In the genomic region with DNA sequence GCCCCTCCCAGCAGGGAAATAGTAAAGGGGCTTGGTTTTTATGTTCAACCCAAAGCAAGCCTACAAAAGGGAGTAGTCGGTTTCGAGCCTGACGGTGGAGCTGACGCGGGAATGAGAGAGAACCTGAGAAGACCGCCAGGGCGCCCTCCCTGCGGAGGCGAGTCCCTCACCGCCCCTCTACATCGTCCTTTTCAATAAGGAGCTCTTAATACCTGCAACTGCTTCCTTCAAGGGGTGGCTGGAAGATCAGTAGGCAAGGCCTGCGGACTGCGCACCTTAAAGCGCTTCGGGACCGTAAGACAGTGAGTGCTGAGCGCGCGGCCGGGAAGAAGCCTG, we compare ENCODE assay signal across 9 cellular contexts. TPM values are rescaled to one million over a fixed set of nuclear protein-coding genes. Genes with fewer than 3 reads are reported as not detected.
DNase-seq lines count a peak whose midpoint lies in the region; ATAC-seq and FAIRE-seq lines count a peak whose summit lies in the region.
"Had no signal": no experiment of that assay in that cellular context is flagged by ENCODE, and none has a peak within 500 bp of the region (broad histone marks: within the 10 kb centered on the region; RNA-seq: fewer than 3 reads in every experiment).

No MANE protein-coding gene starts in this region.

- no peak for FAIRE-seq in small intestine (lab: Jason Lieb, UNC)
- FAIRE-seq: colon had no signal

- H3K27me3 ChIP-seq in adipocyte (replicated peaks; ENCODE audit: control insufficient read depth, insufficient read depth, low read length): no peaks in the 10 kb centered on the region
- H3K27me3 ChIP-seq in iPS DF 6.9 (ENCODE audit: control insufficient read depth, insufficient read depth, low read length): no peaks in the 10 kb centered on the region
- H3K27me3 ChIP-seq in small intestine (ENCODE audit: control insufficient read depth in 2 of 2, insufficient read depth in 2 of 2, low read length in 2 of 2): no peaks in the 10 kb centered on the region

- WGBS in iPS DF 6.9 (ENCODE audit: insufficient coverage, insufficient read length): no CpG with 5 or more reads among the region's 20 CpGs
- WGBS in small intestine, 3 donors: 0 to 1% (median 0%) methylated on average over 20 of the region's 20 CpGs

- no peak overlapping the region for H3K27ac ChIP-seq in iPS DF 6.9 (ENCODE audit: low read length)
- peak overlapping the region; percentile 71 to 99 for H3K27ac ChIP-seq in small intestine (ENCODE audit: low read depth in 1 of 2, low read length in 1 of 2)

- H3K4me3 ChIP-seq in adipocyte (ENCODE audit: low read length) (peak overlapping the region; percentile 96), iPS DF 6.9 (ENCODE audit: low read length) (peak overlapping the region; percentile 62), small intestine (ENCODE audit: low read depth in 1 of 2, low read length in 2 of 2) (peak overlapping the region; percentile 91 to 93)

- H3K36me3 ChIP-seq in adipocyte (ENCODE audit: control insufficient read depth, insufficient read depth, low read length, severe bottlenecking): no peaks in the 10 kb centered on the region
- H3K36me3 ChIP-seq in iPS DF 6.9 (ENCODE audit: control insufficient read depth, insufficient read depth, low read length): no peaks in the 10 kb centered on the region
- H3K36me3 ChIP-seq in small intestine (ENCODE audit: control insufficient read depth in 2 of 2, insufficient read depth in 2 of 2, low read length in 2 of 2): no peaks in the 10 kb centered on the region

- DNase-seq in ELR (ENCODE audit: low read depth) (peak; percentile 71), NCI-H1694 (lab: John Stamatoyannopoulos, UW) (peak; percentile 31), adipocyte (ENCODE audit: low read depth) (peak; percentile 72), iPS DF 6.9 (ENCODE audit: low read depth, low spot score) (no peak), small intestine (no peak), NCI-H2107 treated with DMSO at 0.1 percent for 48 hours (lab: John Stamatoyannopoulos, UW; ENCODE audit: unreplicated experiment) (no peak)

- H3K9ac ChIP-seq in adipocyte (ENCODE audit: low read length): peak overlapping the region; percentile 93

- ATAC-seq in GM21529 (IDR thresholded peaks at IDR 0.05; ENCODE audit: unreplicated experiment) (peak; percentile 26), GM18861 (IDR thresholded peaks at IDR 0.05; ENCODE audit: unreplicated experiment) (no peak)

- H3K9me3 ChIP-seq in adipocyte (ENCODE audit: control insufficient read depth, low read length): no peaks in the 10 kb centered on the region
- no peaks in the 10 kb centered on the region for H3K9me3 ChIP-seq in iPS DF 6.9 (ENCODE audit: control insufficient read depth, insufficient read depth, low read length)
- H3K9me3 ChIP-seq in small intestine (ENCODE audit: control insufficient read depth, low read depth): no peaks in the 10 kb centered on the region

- H3K4me1 ChIP-seq in adipocyte (ENCODE audit: control insufficient read depth, insufficient read depth, low read length): peaks cover 26% of the 10 kb centered on the region
- no peaks in the 10 kb centered on the region for H3K4me1 ChIP-seq in iPS DF 6.9 (ENCODE audit: control insufficient read depth, insufficient read depth, low read length)
- H3K4me1 ChIP-seq in small intestine (ENCODE audit: control insufficient read depth in 2 of 2, insufficient read depth in 1 of 2, low read depth in 1 of 2, low read length in 1 of 2): peaks cover 0 to 12% of the 10 kb centered on the region in 2 donors

RNA-seq across cellular contexts. Expression of gene ZNF76, which starts 0.7 kb away (rescaled TPM):
- polyA plus RNA-seq in small intestine: 10 to 100 TPM; 16.2 to 24.8 (median 24.0) TPM

RNA-seq across cellular contexts. Expression of gene DEF6, which starts 38.8 kb away (rescaled TPM):
- 10 to 100 TPM in 1 of 3 donors, 1 to 10 TPM in 2; 4.7 to 16.2 (median 9.5) TPM for polyA plus RNA-seq in small intestine

RNA-seq across cellular contexts. Expression of gene SCUBE3, which starts 45.1 kb away (rescaled TPM):
- under 1 TPM in 1 of 3 donors, not detected in 2; 0.12 TPM for polyA plus RNA-seq in small intestine

Comparison
In these comparisons a context has a peak if more than half of its experiments do, and no peak if none do; other contexts are left out.
1. DNase-seq: peak in ELR (single experiment), NCI-H1694 (single experiment) and adipocyte (single experiment); none in iPS DF 6.9 (single experiment), small intestine (single experiment) and NCI-H2107 treated with DMSO at 0.1 percent for 48 hours (single experiment).
2. Peak in every context shown above with its lines, with median percentiles within 50 percentile points of each other: H3K4me3 ChIP-seq.